13 cellular contexts compared by ENCODE assay signal in genomic region chr9:35163413-35163812, GRCh38. TPM values are rescaled to one million over a fixed set of nuclear protein-coding genes. Genes with fewer than 3 reads are reported as not detected.
DNase-seq lines count a peak whose midpoint lies in the region; ATAC-seq and TF ChIP-seq lines count a peak whose summit lies in the region.
"Had no signal": no experiment of that assay in that cellular context is flagged by ENCODE, and none has a peak within 500 bp of the region (broad histone marks: within the 10 kb centered on the region; RNA-seq: fewer than 3 reads in every experiment).

No MANE protein-coding gene starts in this region.

- TF ChIP-seq POLR2A in gastroesophageal sphincter (IDR thresholded peaks at IDR 0.05) = no peak
- TF ChIP-seq POLR2A in prostate gland (IDR thresholded peaks at IDR 0.05) = no peak

- no peak overlapping the region for H3K23ac ChIP-seq in H9 (ENCODE audit: insufficient read length, low read depth, low read length)

- no peak overlapping the region for H3K14ac ChIP-seq in H9 (ENCODE audit: insufficient read depth, low read length)

- H3K27ac ChIP-seq in H9 (ENCODE audit: insufficient read length, low read depth, low read length) = no peak overlapping the region
- H3K27ac ChIP-seq in gastroesophageal sphincter = peak overlapping the region in 3 of 4 donors; percentile 94 to 98 (median 96)
- H3K27ac ChIP-seq in prostate gland = peak overlapping the region; percentile 94
- H3K27ac ChIP-seq: neutrophil had no signal

- intact Hi-C loops in prostate gland (cut with DNase I) (loop anchor here (10.0 kb wide), 1 partner anchor 49 kb away; the partner anchor contains the start of gene ATOSB), left colon (cut with DNase I, micrococcal nuclease) (no loop called here), mucosa of descending colon (cut with DNase I, micrococcal nuclease) (no loop called here)

- no peak overlapping the region for H4K5ac ChIP-seq in H9 (ENCODE audit: insufficient read length, low read depth, low read length)

- H2AFZ ChIP-seq in H9 (ENCODE audit: low read length) = no peak overlapping the region

- no peak overlapping the region for H3K9ac ChIP-seq in H9 (ENCODE audit: extremely low read depth, insufficient read length, low read length)

- no peaks in the 10 kb centered on the region for H3K79me1 ChIP-seq in H9 (ENCODE audit: insufficient read depth, low read depth, low read length, poor library complexity, severe bottlenecking)

- no peak overlapping the region for H2BK120ac ChIP-seq in H9 (ENCODE audit: low read depth, low read length, poor library complexity, severe bottlenecking)

- no peak overlapping the region for H3K18ac ChIP-seq in H9 (ENCODE audit: insufficient read length, low read depth, low read length)

- TF ChIP-seq CTCF in H9 (conservative IDR thresholded peaks at IDR 0.05) (no peak), gastroesophageal sphincter (IDR thresholded peaks at IDR 0.05) (no peak), prostate gland (IDR thresholded peaks at IDR 0.05) (no peak), mucosa of descending colon (IDR thresholded peaks at IDR 0.05) (no peak)

- H3K9me3 Mint-ChIP-seq in H9 = no peaks in the 10 kb centered on the region

- H2BK20ac ChIP-seq in H9 (ENCODE audit: low read depth, low read length, poor library complexity, severe bottlenecking) = no peak overlapping the region

- peaks cover 0 to 2% (median 0%) of the 10 kb centered on the region in 3 experiments; a peak in 1 of 7 replicates for H3K36me3 Mint-ChIP-seq in H9 (ENCODE audit: insufficient read depth in 1 of 3, low read depth in 3 of 3)
- no peaks in the 10 kb centered on the region for H3K36me3 Mint-ChIP-seq in T-helper 17 cell (ENCODE audit: low read depth)

- no peaks in the 10 kb centered on the region for H3K23me2 ChIP-seq in H9 (ENCODE audit: insufficient read length, low read depth, low read length, poor library complexity, severe bottlenecking)

- no peak overlapping the region for H2BK12ac ChIP-seq in H9 (ENCODE audit: insufficient read length, low read depth, low read length)

- no peaks in the 10 kb centered on the region for H3K9me3 ChIP-seq in H9 (ENCODE audit: control insufficient read depth, low read depth, low read length)
- no peaks in the 10 kb centered on the region for H3K9me3 ChIP-seq in T-helper 17 cell (ENCODE audit: control insufficient read depth, low read length, poor library complexity, severe bottlenecking)
- H3K9me3 ChIP-seq in gastroesophageal sphincter = no peaks in the 10 kb centered on the region
- H3K9me3 ChIP-seq in prostate gland = no peaks in the 10 kb centered on the region
- no peaks in the 10 kb centered on the region for H3K9me3 ChIP-seq in mucosa of descending colon
- H3K9me3 ChIP-seq: neutrophil had no signal

- H3K4me1 ChIP-seq in H9 (ENCODE audit: insufficient read depth, low read length) (peaks cover 4% of the 10 kb centered on the region; the same call in 1 of the 2 replicates), gastroesophageal sphincter (peaks cover 3 to 33% (median 4%) of the 10 kb centered on the region in 3 donors), prostate gland (replicated peaks) (no peaks in the 10 kb centered on the region), mucosa of descending colon (ENCODE audit: low read depth) (peaks cover 7% of the 10 kb centered on the region)

- no peak overlapping the region for H3T11ph ChIP-seq in H9 (ENCODE audit: low read length)

- H4K8ac ChIP-seq in H9 (replicated peaks; ENCODE audit: insufficient read length, low read depth, low read length) = no peak overlapping the region

- no peaks in the 10 kb centered on the region for H4K20me1 ChIP-seq in H9 (ENCODE audit: control insufficient read depth, insufficient read depth, insufficient read length)

- no peak overlapping the region for H2BK15ac ChIP-seq in H9 (ENCODE audit: low read depth, low read length)

- H3K4ac ChIP-seq in H9 (ENCODE audit: low read depth, low read length) = no peak overlapping the region

- H3K4me3 ChIP-seq in gastroesophageal sphincter (peak overlapping the region in 1 of 2 donors; percentile 87), prostate gland (peak overlapping the region; percentile 79 to 83), mucosa of descending colon (no peak overlapping the region)

- no peak overlapping the region for H2AK5ac ChIP-seq in H9 (ENCODE audit: insufficient read length, low read length)

- WGBS in H9 (ENCODE audit: extremely low coverage, insufficient read length, low lambda C conversion rate) = no CpG with 5 or more reads among the region's 3 CpGs
- 49 to 53% methylated on average over 3 of the region's 3 CpGs for WGBS in gastroesophageal sphincter (ENCODE audit: low coverage in 1 of 2), 2 donors
- 71% methylated on average over 3 of the region's 3 CpGs for WGBS in prostate gland

- H3K27ac Mint-ChIP-seq in H9 (no peak overlapping the region; a peak in 1 of 7 replicates), T-helper 17 cell (no peak overlapping the region)

- no peak overlapping the region for H3K56ac ChIP-seq in H9 (ENCODE audit: insufficient read length, low read depth, low read length)

- no peak overlapping the region for H2BK5ac ChIP-seq in H9 (ENCODE audit: insufficient read length, low read length)

- H3K36me3 ChIP-seq in gastroesophageal sphincter (no peaks in the 10 kb centered on the region), prostate gland (no peaks in the 10 kb centered on the region), mucosa of descending colon (ENCODE audit: low read depth) (no peaks in the 10 kb centered on the region)
- H3K36me3 ChIP-seq: neutrophil had no signal

- H3K27me3 ChIP-seq in H9 (ENCODE audit: insufficient read depth, low read length) = no peaks in the 10 kb centered on the region
- no peaks in the 10 kb centered on the region for H3K27me3 ChIP-seq in gastroesophageal sphincter
- H3K27me3 ChIP-seq in prostate gland (replicated peaks; ENCODE audit: insufficient read depth) = no peaks in the 10 kb centered on the region

- H4K91ac ChIP-seq in H9 (ENCODE audit: insufficient read length, low read depth, low read length) = no peak overlapping the region

- peak overlapping the region; percentile 74 for H3K4me2 ChIP-seq in H9 (ENCODE audit: insufficient read depth, insufficient read length, low read length)

- ATAC-seq in T-helper 17 cell (no peak), gastroesophageal sphincter (no peak), HG02588 (IDR thresholded peaks at IDR 0.05; ENCODE audit: unreplicated experiment) (no peak), left colon (no peak), GM18519 (IDR thresholded peaks at IDR 0.05; ENCODE audit: low FRiP score, unreplicated experiment) (no peak), mucosa of descending colon (no peak)

- peak overlapping the region; percentile 90 to 92 for H3K4me3 Mint-ChIP-seq in H9
- H3K4me3 Mint-ChIP-seq in T-helper 17 cell = peak overlapping the region; percentile 92

- H3K4me1 Mint-ChIP-seq in H9 (peaks cover 22 to 33% of the 10 kb centered on the region in 2 experiments), T-helper 17 cell (peaks cover 17% of the 10 kb centered on the region)

- DNase-seq in H9 (no peak), T-helper 17 cell (no peak), prostate gland (ENCODE audit: low spot score) (no peak), left colon (no peak), mucosa of descending colon (no peak)
- DNase-seq: cerebellar nuclear complex; NCI-H1436 treated with DMSO at 0.1 percent for 48 hours; stimulated activated CD4-positive, alpha-beta T cell treated with anti-CD3 and anti-CD28 coated beads, Interleukin-4, amount 100 ng/mL, for 24 hours; substantia nigra had no signal

- H3K27me3 Mint-ChIP-seq in H9 (ENCODE audit: low read depth) (no peaks in the 10 kb centered on the region), T-helper 17 cell (peaks cover 4% of the 10 kb centered on the region)

- H3K79me2 ChIP-seq in H9 (ENCODE audit: insufficient read depth, low read length) = no peaks in the 10 kb centered on the region; the same call in 1 of the 2 replicates

- TF ChIP-seq EP300 in gastroesophageal sphincter (IDR thresholded peaks at IDR 0.05) = no peak

RNA-seq across cellular contexts. Expression of gene UNC13B, which starts 1.6 kb away (rescaled TPM):
- 43.5 and 48.2 TPM in 2 replicates for total RNA-seq in H9 (2021)
- total RNA-seq in T-helper 17 cell = under 1 TPM; 0.50 to 0.99 TPM
- 10 to 100 TPM; 21.3 to 35.3 (median 31.7) TPM for total RNA-seq in gastroesophageal sphincter
- 100 to 1,000 TPM in 1 of 2 donors, 10 to 100 TPM in 1; 63.8 to 140 TPM for total RNA-seq in prostate gland
- total RNA-seq in left colon = 10 to 100 TPM; 52.3 to 69.4 TPM
- 10 to 100 TPM; 42.9 to 68.2 (median 50.9) TPM for total RNA-seq in mucosa of descending colon

RNA-seq across cellular contexts. Expression of gene ATOSB, which starts 47.8 kb away (rescaled TPM):
- total RNA-seq in H9 (2021) = 5.6 and 6.1 TPM in 2 replicates
- 10 to 100 TPM in 1 of 2 donors, 1 to 10 TPM in 1; 9.8 to 11.6 TPM for total RNA-seq in T-helper 17 cell
- 10 to 100 TPM; 13.4 to 32.6 (median 18.3) TPM for total RNA-seq in gastroesophageal sphincter
- 10 to 100 TPM; 15.9 to 21.3 TPM for total RNA-seq in prostate gland
- total RNA-seq in left colon = 10 to 100 TPM; 38.4 to 46.4 TPM
- 10 to 100 TPM; 32.3 to 35.0 (median 32.9) TPM for total RNA-seq in mucosa of descending colon

Comparison
In these comparisons a context has a peak if more than half of its experiments do, and no peak if none do; other contexts are left out.
1. RNA of gene UNC13B, which starts 1.6 kb away (total RNA-seq): 63.8 to 140 TPM in prostate gland, 52.3 to 69.4 TPM in left colon, 42.9 to 68.2 TPM in mucosa of descending colon, 43.5 to 48.2 TPM in H9 and 21.3 to 35.3 TPM in gastroesophageal sphincter; 0.50 to 0.99 TPM in T-helper 17 cell; every median in the first group is over 10 times any median in the second.